ENCODE assay signal across 25 cellular contexts in the genomic region with DNA sequence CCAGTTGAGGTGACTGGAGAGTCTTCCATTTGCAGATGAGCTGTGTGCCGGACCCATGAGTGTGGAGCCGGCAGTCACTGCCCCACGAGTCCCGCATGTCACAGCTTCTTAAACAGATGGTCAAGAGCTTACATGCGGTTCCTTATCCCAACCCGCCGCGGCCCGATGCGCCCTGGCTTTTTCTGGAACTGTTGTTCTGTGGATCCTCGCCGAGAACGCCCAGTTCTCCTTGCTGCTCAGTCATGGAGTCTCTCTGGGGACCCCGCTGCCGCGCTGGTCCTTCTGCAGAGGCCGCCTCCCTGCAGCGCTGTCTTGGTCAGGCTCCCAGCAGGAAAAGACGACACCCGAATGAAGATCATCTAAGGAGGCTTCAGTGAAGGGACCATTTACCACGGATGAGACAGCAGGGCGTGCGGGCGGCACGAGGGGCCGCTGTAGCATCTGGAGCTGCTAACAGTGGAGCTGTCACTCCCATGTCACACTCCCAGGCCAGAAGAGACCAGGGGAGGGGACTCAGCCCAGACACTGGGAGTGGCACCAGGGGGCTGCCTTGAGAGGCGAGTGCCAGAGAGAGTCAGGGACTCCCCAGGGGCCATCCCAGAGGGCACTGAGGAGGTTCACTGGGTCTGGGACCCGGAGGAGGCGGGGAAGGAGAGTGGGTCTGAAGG. TPM values are rescaled to one million over a fixed set of nuclear protein-coding genes. Genes with fewer than 3 reads are reported as not detected.
DNase-seq lines count a peak whose midpoint lies in the region; ATAC-seq, FAIRE-seq and TF ChIP-seq lines count a peak whose summit lies in the region.
"Had no signal": no experiment of that assay in that cellular context is flagged by ENCODE, and none has a peak within 500 bp of the region (broad histone marks: within the 10 kb centered on the region; RNA-seq: fewer than 3 reads in every experiment).

No MANE protein-coding gene starts in this region.

- intact Hi-C loops in K562 (cut with micrococcal nuclease): no loop called here
- intact Hi-C loops in HepG2 (cut with micrococcal nuclease; ENCODE audit: unreplicated experiment): no loop called here
- intact Hi-C loops in gastrocnemius medialis (cut with DNase I; ENCODE audit: low total_unique reads): no loop called here

- no peak for ATAC-seq in K562
- ATAC-seq in HepG2: no peak
- ATAC-seq in gastrocnemius medialis: no peak
- no peak for ATAC-seq in HG02571 (IDR thresholded peaks at IDR 0.05; ENCODE audit: unreplicated experiment)

- peaks cover 25 to 37% of the 10 kb centered on the region in 2 experiments for H3K4me1 ChIP-seq in K562 (replicated peaks in 1 of 2; ENCODE audit: control insufficient read depth in 2 of 2, insufficient read depth in 2 of 2, low read length in 2 of 2)
- H3K4me1 ChIP-seq in HepG2 (ENCODE audit: insufficient read depth, low read length): peaks cover 21% of the 10 kb centered on the region
- H3K4me1 ChIP-seq in gastrocnemius medialis: peaks cover 6 to 22% of the 10 kb centered on the region in 2 donors

- H3K79me2 ChIP-seq in K562 (ENCODE audit: control insufficient read depth, insufficient read depth, low read length) (no peaks in the 10 kb centered on the region), HepG2 (ENCODE audit: insufficient read depth, low read length) (no peaks in the 10 kb centered on the region)

- H2AFZ ChIP-seq in K562 (ENCODE audit: low read depth, low read length): no peak overlapping the region
- no peak overlapping the region for H2AFZ ChIP-seq in HepG2 (ENCODE audit: low read length)

- H3K9me1 ChIP-seq in K562 (ENCODE audit: control insufficient read depth, insufficient read depth, low read length): no peaks in the 10 kb centered on the region

- TF ChIP-seq CTCF in K562 (IDR thresholded peaks at IDR 0.05 in 2 of 3, conservative IDR thresholded peaks at IDR 0.05 in 1 of 3; ENCODE audit: insufficient read depth in 2 of 3, low read depth in 1 of 3, low read length in 3 of 3): no peak
- TF ChIP-seq CTCF in HepG2 (CRISPR knock-in tag; IDR thresholded peaks at IDR 0.05): no peak
- no peak for TF ChIP-seq CTCF in gastrocnemius medialis (IDR thresholded peaks at IDR 0.05 in 4 of 5, conservative IDR thresholded peaks at IDR 0.05 in 1 of 5)

- H3K4me3 ChIP-seq in K562 (no peak overlapping the region), HepG2 (replicated peaks in 1 of 3; ENCODE audit: insufficient read depth in 1 of 3, low read depth in 2 of 3, low read length in 3 of 3) (no peak overlapping the region), gastrocnemius medialis (no peak overlapping the region)
- H3K4me3 ChIP-seq: BLaER1, tibial nerve had no signal

- TF ChIP-seq EP300 in K562 (IDR thresholded peaks at IDR 0.05; ENCODE audit: low read length) (no peak), HepG2 (IDR thresholded peaks at IDR 0.05; ENCODE audit: low read depth in 2 of 2, low read length in 2 of 2) (no peak), HepG2 (CRISPR knock-in tag; IDR thresholded peaks at IDR 0.05; ENCODE audit: borderline replicate concordance) (no peak)

- BruUV-seq in K562 (replicated peaks; lab: Mats Ljungman, UMichigan) (no TSS peak), HepG2 (replicated peaks; lab: Mats Ljungman, UMichigan) (no TSS peak)

- H3K4me2 ChIP-seq in K562 (ENCODE audit: insufficient read depth, low read length) (no peak overlapping the region), HepG2 (ENCODE audit: low read depth, low read length) (no peak overlapping the region)
- H3K4me2 ChIP-seq: BLaER1 had no signal

- FAIRE-seq in K562 (lab: Jason Lieb, UNC): no peak
- FAIRE-seq in HepG2 (lab: Jason Lieb, UNC): no peak
- FAIRE-seq: colon had no signal

- H3K9me3 ChIP-seq in K562 (replicated peaks; ENCODE audit: control insufficient read depth, insufficient read depth, low read depth, low read length): no peaks in the 10 kb centered on the region
- H3K9me3 ChIP-seq in HepG2 (ENCODE audit: low read length): no peaks in the 10 kb centered on the region
- H3K9me3 ChIP-seq in gastrocnemius medialis: no peaks in the 10 kb centered on the region
- H3K9me3 ChIP-seq: BLaER1, tibial nerve had no signal

- 96% methylated on average over 19 of the region's 29 CpGs for WGBS in K562 (ENCODE audit: insufficient coverage, low coverage, missing lambda C conversion rate)
- WGBS in HepG2 (ENCODE audit: low lambda C conversion rate): 97% methylated on average over 29 of the region's 29 CpGs

- no peaks in the 10 kb centered on the region for H3K27me3 ChIP-seq in K562 (ENCODE audit: control insufficient read depth in 2 of 2, insufficient read depth in 2 of 2, low read length in 2 of 2)
- no peaks in the 10 kb centered on the region for H3K27me3 ChIP-seq in HepG2 (ENCODE audit: control insufficient read depth in 1 of 2, insufficient read depth in 2 of 2, low read length in 2 of 2)
- no peaks in the 10 kb centered on the region for H3K27me3 ChIP-seq in gastrocnemius medialis
- H3K27me3 ChIP-seq: BLaER1, tibial nerve had no signal

- in situ Hi-C loops in K562 (cut with MboI) (no loop called here), HepG2 (cut with HindIII; ENCODE audit: extremely low pct_ligation_motif_present, low pct_unique_long_range_greater_than_20kb) (no loop called here), gastrocnemius medialis (cut with MboI; ENCODE audit: low sequenced_read_pairs in 4 of 4) (no loop called here)

- TF ChIP-seq POLR2A in K562 (conservative IDR thresholded peaks at IDR 0.05) (no peak), HepG2 (IDR thresholded peaks at IDR 0.05; ENCODE audit: insufficient read depth in 1 of 2, low read depth in 2 of 2, low read length in 2 of 2) (no peak), gastrocnemius medialis (IDR thresholded peaks at IDR 0.05) (no peak)

- peak; percentile 56 to 75 for DNase-seq in NCI-H524 (lab: John Stamatoyannopoulos, UW)
- no peak for DNase-seq in K562 (ENCODE audit: extremely low read depth in 1 of 4, low spot score in 3 of 4)
- DNase-seq in HepG2 (ENCODE audit: low spot score): no peak
- no peak for DNase-seq in gastrocnemius medialis
- DNase-seq in activated CD8-positive, alpha-beta memory T cell treated with anti-CD3 and anti-CD28 coated beads, Interleukin-2, amount 50 U/mL, for 48 hours: no peak
- DNase-seq in DMS 273 treated with DMSO at 0.1 percent for 48 hours (lab: John Stamatoyannopoulos, UW): no peak
- DNase-seq: activated CD4-positive, alpha-beta T cell treated with anti-CD3 and anti-CD28 coated beads for 4 hours; activated naive CD4-positive, alpha-beta T cell; activated T-cell treated with anti-CD3 and anti-CD28 coated beads, Interleukin-2, amount 50 U/mL, for 24 hours; amniotic stem cell; DMS79; effector CD8-positive, alpha-beta T cell; erythroblast; GDM1; HCEC 1CT; KBM-7; kidney glomerular epithelial cell; NCI-H1105 treated with DMSO at 0.1 percent for 48 hours; NCI-H2029 treated with DMSO at 0.1 percent for 48 hours; NCI-H2227 treated with DMSO at 0.1 percent for 48 hours had no signal

- TF ChIP-seq RAD21 in K562 (CRISPR knock-in tag; conservative IDR thresholded peaks at IDR 0.05 in 1 of 2, IDR thresholded peaks at IDR 0.05 in 1 of 2) (no peak), HepG2 (CRISPR knock-in tag; IDR thresholded peaks at IDR 0.05) (no peak)

- H3K27ac ChIP-seq in K562 (ENCODE audit: extremely low read depth, low read depth, low read length) (no peak overlapping the region), HepG2 (ENCODE audit: extremely low read length, insufficient read depth, low read length) (no peak overlapping the region), gastrocnemius medialis (peak overlapping the region in 3 of 4 donors; percentile 5 to 51 (median 20))
- H3K27ac ChIP-seq: BLaER1, tibial nerve had no signal

- no peak overlapping the region for H3K9ac ChIP-seq in K562 (ENCODE audit: insufficient read depth in 1 of 2, low read depth in 2 of 2, low read length in 2 of 2)
- H3K9ac ChIP-seq in HepG2 (ENCODE audit: insufficient read depth, low read depth, low read length): no peak overlapping the region
- H3K9ac ChIP-seq: BLaER1 had no signal

- H4K20me1 ChIP-seq in K562 (replicated peaks; ENCODE audit: control insufficient read depth, insufficient read depth, low read length) (0 out of 2 replicates have a peak, but pooled peaks cover 5% of the 10 kb centered on the region), HepG2 (ENCODE audit: insufficient read depth, low read length) (no peaks in the 10 kb centered on the region)

- POLR2A ChIA-PET in K562 (lab: Yijun Ruan, JAX) (interaction anchor here (0.7 to 1.3 kb wide), 2 partner anchors 11 to 18 kb away, joined by 4 read pairs; no protein-coding TSS in a partner anchor), HepG2 (lab: Yijun Ruan, JAX) (interaction anchor here (2.0 kb wide), 1 partner anchor 11 kb away, joined by 8 read pairs; a partner anchor contains a TSS)

- H3K36me3 ChIP-seq in K562 (ENCODE audit: control insufficient read depth, insufficient read depth, low read length): peaks cover 58% of the 10 kb centered on the region; the same call in 2 of the 3 replicates
- H3K36me3 ChIP-seq in HepG2 (replicated peaks in 1 of 2; ENCODE audit: control insufficient read depth in 1 of 2, insufficient read depth in 2 of 2, low read length in 2 of 2): peaks cover 15 to 22% of the 10 kb centered on the region in 2 experiments
- peaks cover 0 to 27% of the 10 kb centered on the region in 2 donors for H3K36me3 ChIP-seq in gastrocnemius medialis

- CTCF ChIA-PET in K562 (lab: Yijun Ruan, JAX; ENCODE audit: low intra/inter-chr PET ratio) (no interaction called here), HepG2 (lab: Yijun Ruan, JAX; ENCODE audit: low intra/inter-chr PET ratio, low total read pairs) (no interaction called here)

RNA-seq across cellular contexts. Expression of a gene that starts 10.8 kb away (rescaled TPM):
- 1.6 and 6.3 TPM in 2 replicates for total RNA-seq in K562 (2011; cell fraction: chromatin; rRNA removed; ENCODE audit: low replicate concordance)
- 7.7 and 7.8 TPM in 2 replicates for total RNA-seq in K562 (2011; cell fraction: nucleolus; rRNA removed)
- total RNA-seq in K562 (2011; cell fraction: nucleoplasm; rRNA removed): 4.3 and 5.4 TPM in 2 replicates
- 4.8 and 5.9 TPM in 2 replicates for total RNA-seq in K562 (2014; rRNA removed)
- 0.73 and 1.4 TPM in 2 replicates for total RNA-seq in K562 (2014; rRNA removed; fragmentation: Illumina TruSeq; extraction: Trizol)
- total RNA-seq in K562 (2015; rRNA removed; fragmentation: Illumina TruSeq; extraction: Trizol): 4.4 and 4.7 TPM in 2 replicates
- 5.3 and 8.7 TPM in 2 replicates for total RNA-seq in K562 (2021)
- polyA plus RNA-seq in K562 (2011; rRNA removed): 0.68 and 2.4 TPM in 2 replicates
- polyA plus RNA-seq in K562 (2011; cell fraction: cytosol; rRNA removed): 1.2 and 2.3 TPM in 2 replicates
- polyA plus RNA-seq in K562 (2011; cell fraction: nucleus; rRNA removed): 3.9 and 8.1 TPM in 2 replicates
- 8.6 and 29.2 TPM in 2 replicates for polyA plus RNA-seq in K562 (2012)
- 3.8 and 4.2 TPM in 2 replicates for polyA plus RNA-seq in K562 (2014; fragmentation: Illumina TruSeq; extraction: Trizol)
- polyA plus RNA-seq in K562 (2014; fragmentation: Nextera tagmentation; extraction: Ambion mirVana): under 1 TPM; 0.39 to 0.59 TPM
- polyA plus RNA-seq in K562 (2014; rRNA removed): 3.2 and 3.3 TPM in 2 replicates
- 1.1 and 1.3 TPM in 2 replicates for polyA minus RNA-seq in K562 (2011; rRNA and poly(A)+ RNA removed)
- polyA minus RNA-seq in K562 (2011; cell fraction: cytosol; rRNA and poly(A)+ RNA removed): 4.7 and 6.4 TPM in 2 replicates
- 1.4 and 2.8 TPM in 2 replicates for polyA minus RNA-seq in K562 (2011; cell fraction: nucleus; rRNA and poly(A)+ RNA removed)
- 116 and 332 TPM in 2 replicates for total RNA-seq in HepG2 (2016; rRNA removed; fragmentation: Illumina TruSeq; extraction: Trizol)
- 62.3 and 63.4 TPM in 2 replicates for total RNA-seq in HepG2 (2016; cell fraction: cytosol; rRNA removed; fragmentation: Illumina TruSeq; extraction: Trizol; ENCODE audit: low read depth)
- 116 and 342 TPM in 2 replicates for total RNA-seq in HepG2 (2016; cell fraction: insoluble cytoplasmic fraction; rRNA removed; fragmentation: Illumina TruSeq; extraction: Trizol)
- total RNA-seq in HepG2 (2016; cell fraction: membrane; rRNA removed; fragmentation: Illumina TruSeq; extraction: Trizol): 57.6 and 60.1 TPM in 2 replicates
- 311 and 384 TPM in 2 replicates for total RNA-seq in HepG2 (2016; cell fraction: nucleus; rRNA removed; fragmentation: Illumina TruSeq; extraction: Trizol)
- 137 and 185 TPM in 2 replicates for polyA plus RNA-seq in HepG2 (2011; rRNA removed)
- polyA plus RNA-seq in HepG2 (2011; cell fraction: cytosol; rRNA removed): 89.4 and 111 TPM in 2 replicates
- polyA plus RNA-seq in HepG2 (2011; cell fraction: nucleus; rRNA removed): 667 and 704 TPM in 2 replicates
- polyA plus RNA-seq in HepG2 (2012): 341 and 458 TPM in 2 replicates
- 36.8 and 37.2 TPM in 2 replicates for polyA plus RNA-seq in HepG2 (2016; cell fraction: cytosol; fragmentation: Illumina TruSeq; extraction: Trizol; ENCODE audit: low read depth)
- 103 and 140 TPM in 2 replicates for polyA plus RNA-seq in HepG2 (2016; cell fraction: insoluble cytoplasmic fraction; fragmentation: Illumina TruSeq; extraction: Trizol; ENCODE audit: low read depth)
- 41.5 and 48.5 TPM in 2 replicates for polyA plus RNA-seq in HepG2 (2016; cell fraction: membrane; fragmentation: Illumina TruSeq; extraction: Trizol; ENCODE audit: low read depth)
- polyA plus RNA-seq in HepG2 (2016; cell fraction: nucleus; fragmentation: Illumina TruSeq; extraction: Trizol; ENCODE audit: insufficient read depth, low read depth): 669 and 711 TPM in 2 replicates
- 165 and 565 TPM in 2 replicates for polyA minus RNA-seq in HepG2 (2011; rRNA and poly(A)+ RNA removed; ENCODE audit: low replicate concordance)
- 316 and 377 TPM in 2 replicates for polyA minus RNA-seq in HepG2 (2011; cell fraction: cytosol; rRNA and poly(A)+ RNA removed)
- 112 and 148 TPM in 2 replicates for polyA minus RNA-seq in HepG2 (2011; cell fraction: nucleus; rRNA and poly(A)+ RNA removed)
- 10 to 100 TPM; 15.0 to 45.9 (median 23.0) TPM for total RNA-seq in gastrocnemius medialis

RNA-seq across cellular contexts. Expression of a gene that starts 19.1 kb away (rescaled TPM):
- 43.0 and 99.3 TPM in 2 replicates for total RNA-seq in K562 (2011; cell fraction: chromatin; rRNA removed; ENCODE audit: low replicate concordance)
- 96.1 and 114 TPM in 2 replicates for total RNA-seq in K562 (2011; cell fraction: nucleolus; rRNA removed)
- total RNA-seq in K562 (2011; cell fraction: nucleoplasm; rRNA removed): 74.2 and 76.3 TPM in 2 replicates
- total RNA-seq in K562 (2014; rRNA removed) (25.7 and 30.6 TPM in 2 replicates), K562 (2014; rRNA removed; fragmentation: Illumina TruSeq; extraction: Trizol) (12.6 and 13.9 TPM in 2 replicates), K562 (2015; rRNA removed; fragmentation: Illumina TruSeq; extraction: Trizol) (21.6 and 23.9 TPM in 2 replicates), K562 (2021) (66.4 and 68.4 TPM in 2 replicates), HepG2 (2016; rRNA removed; fragmentation: Illumina TruSeq; extraction: Trizol) (24.9 and 34.1 TPM in 2 replicates), gastrocnemius medialis (10 to 100 TPM; 17.5 to 38.3 (median 26.6) TPM)
- polyA plus RNA-seq in K562 (2011; rRNA removed) (22.5 and 27.2 TPM in 2 replicates), K562 (2014; fragmentation: Illumina TruSeq; extraction: Trizol) (25.8 and 29.2 TPM in 2 replicates), K562 (2014; fragmentation: Nextera tagmentation; extraction: Ambion mirVana) (1 to 10 TPM; 2.7 to 2.9 TPM), K562 (2014; rRNA removed) (24.9 and 25.2 TPM in 2 replicates), HepG2 (2011; rRNA removed) (42.1 and 42.6 TPM in 2 replicates)
- polyA plus RNA-seq in K562 (2011; cell fraction: cytosol; rRNA removed): 22.3 and 42.0 TPM in 2 replicates
- 19.9 and 27.7 TPM in 2 replicates for polyA plus RNA-seq in K562 (2011; cell fraction: nucleus; rRNA removed)
- polyA plus RNA-seq in K562 (2012): 50.7 and 73.7 TPM in 2 replicates
- 26.4 and 26.9 TPM in 2 replicates for polyA minus RNA-seq in K562 (2011; rRNA and poly(A)+ RNA removed)
- polyA minus RNA-seq in K562 (2011; cell fraction: cytosol; rRNA and poly(A)+ RNA removed): 29.2 and 54.9 TPM in 2 replicates
- polyA minus RNA-seq in K562 (2011; cell fraction: nucleus; rRNA and poly(A)+ RNA removed): 12.3 and 17.8 TPM in 2 replicates
- total RNA-seq in HepG2 (2016; cell fraction: cytosol; rRNA removed; fragmentation: Illumina TruSeq; extraction: Trizol; ENCODE audit: low read depth): 4.7 and 7.2 TPM in 2 replicates
- total RNA-seq in HepG2 (2016; cell fraction: insoluble cytoplasmic fraction; rRNA removed; fragmentation: Illumina TruSeq; extraction: Trizol): 22.7 and 35.6 TPM in 2 replicates
- total RNA-seq in HepG2 (2016; cell fraction: membrane; rRNA removed; fragmentation: Illumina TruSeq; extraction: Trizol): 18.3 and 22.7 TPM in 2 replicates
- 34.4 and 36.1 TPM in 2 replicates for total RNA-seq in HepG2 (2016; cell fraction: nucleus; rRNA removed; fragmentation: Illumina TruSeq; extraction: Trizol)
- 32.0 and 42.2 TPM in 2 replicates for polyA plus RNA-seq in HepG2 (2011; cell fraction: cytosol; rRNA removed)
- polyA plus RNA-seq in HepG2 (2011; cell fraction: nucleus; rRNA removed): 39.8 and 43.1 TPM in 2 replicates
- polyA plus RNA-seq in HepG2 (2012): 25.0 and 32.7 TPM in 2 replicates
- polyA plus RNA-seq in HepG2 (2016; cell fraction: cytosol; fragmentation: Illumina TruSeq; extraction: Trizol; ENCODE audit: low read depth): 5.6 TPM in 2 replicates
- polyA plus RNA-seq in HepG2 (2016; cell fraction: insoluble cytoplasmic fraction; fragmentation: Illumina TruSeq; extraction: Trizol; ENCODE audit: low read depth): 23.0 and 24.4 TPM in 2 replicates
- polyA plus RNA-seq in HepG2 (2016; cell fraction: membrane; fragmentation: Illumina TruSeq; extraction: Trizol; ENCODE audit: low read depth): 13.8 and 16.2 TPM in 2 replicates
- 44.9 and 45.4 TPM in 2 replicates for polyA plus RNA-seq in HepG2 (2016; cell fraction: nucleus; fragmentation: Illumina TruSeq; extraction: Trizol; ENCODE audit: insufficient read depth, low read depth)
- polyA minus RNA-seq in HepG2 (2011; rRNA and poly(A)+ RNA removed; ENCODE audit: low replicate concordance): 46.8 and 73.3 TPM in 2 replicates
- 34.5 and 40.3 TPM in 2 replicates for polyA minus RNA-seq in HepG2 (2011; cell fraction: cytosol; rRNA and poly(A)+ RNA removed)
- polyA minus RNA-seq in HepG2 (2011; cell fraction: nucleus; rRNA and poly(A)+ RNA removed): 27.8 and 31.3 TPM in 2 replicates

RNA-seq across cellular contexts. Expression of a gene that starts 33.5 kb away (rescaled TPM):
- not detected in 2 replicates for total RNA-seq in K562 (2011; cell fraction: chromatin; rRNA removed; ENCODE audit: low replicate concordance)
- not detected in 2 replicates for total RNA-seq in K562 (2011; cell fraction: nucleolus; rRNA removed)
- not detected in 2 replicates for total RNA-seq in K562 (2011; cell fraction: nucleoplasm; rRNA removed)
- not detected in 2 replicates for total RNA-seq in K562 (2014; rRNA removed)
- total RNA-seq in K562 (2014; rRNA removed; fragmentation: Illumina TruSeq; extraction: Trizol): not detected in 2 replicates
- not detected in 2 replicates for total RNA-seq in K562 (2015; rRNA removed; fragmentation: Illumina TruSeq; extraction: Trizol)
- 0.09 and 0.22 TPM in 2 replicates for total RNA-seq in K562 (2021)
- polyA plus RNA-seq in K562 (2011; rRNA removed): not detected in 2 replicates
- not detected in 2 replicates for polyA plus RNA-seq in K562 (2011; cell fraction: cytosol; rRNA removed)
- polyA plus RNA-seq in K562 (2011; cell fraction: nucleus; rRNA removed): not detected in 2 replicates
- not detected in 2 replicates for polyA plus RNA-seq in K562 (2012)
- not detected in 2 replicates for polyA plus RNA-seq in K562 (2014; fragmentation: Illumina TruSeq; extraction: Trizol)
- not detected for polyA plus RNA-seq in K562 (2014; fragmentation: Nextera tagmentation; extraction: Ambion mirVana)
- polyA plus RNA-seq in K562 (2014; rRNA removed): not detected in 2 replicates
- not detected in 2 replicates for polyA minus RNA-seq in K562 (2011; rRNA and poly(A)+ RNA removed)
- not detected in 2 replicates for polyA minus RNA-seq in K562 (2011; cell fraction: cytosol; rRNA and poly(A)+ RNA removed)
- not detected in 2 replicates for polyA minus RNA-seq in K562 (2011; cell fraction: nucleus; rRNA and poly(A)+ RNA removed)
- 0.18 and 0.36 TPM in 2 replicates for total RNA-seq in HepG2 (2016; rRNA removed; fragmentation: Illumina TruSeq; extraction: Trizol)
- total RNA-seq in HepG2 (2016; cell fraction: cytosol; rRNA removed; fragmentation: Illumina TruSeq; extraction: Trizol; ENCODE audit: low read depth): 0.30 TPM in 1 of 2 replicates, not detected in the other
- total RNA-seq in HepG2 (2016; cell fraction: insoluble cytoplasmic fraction; rRNA removed; fragmentation: Illumina TruSeq; extraction: Trizol): 0.10 and 0.58 TPM in 2 replicates
- 0.06 and 0.31 TPM in 2 replicates for total RNA-seq in HepG2 (2016; cell fraction: membrane; rRNA removed; fragmentation: Illumina TruSeq; extraction: Trizol)
- total RNA-seq in HepG2 (2016; cell fraction: nucleus; rRNA removed; fragmentation: Illumina TruSeq; extraction: Trizol): 0.56 and 0.90 TPM in 2 replicates
- polyA plus RNA-seq in HepG2 (2011; rRNA removed): 0.86 and 2.1 TPM in 2 replicates
- polyA plus RNA-seq in HepG2 (2011; cell fraction: cytosol; rRNA removed): 0.94 and 1.2 TPM in 2 replicates
- 1.4 TPM in 2 replicates for polyA plus RNA-seq in HepG2 (2011; cell fraction: nucleus; rRNA removed)
- 1.0 and 1.5 TPM in 2 replicates for polyA plus RNA-seq in HepG2 (2012)
- 0.08 TPM in 1 of 2 replicates, not detected in the other for polyA plus RNA-seq in HepG2 (2016; cell fraction: cytosol; fragmentation: Illumina TruSeq; extraction: Trizol; ENCODE audit: low read depth)
- polyA plus RNA-seq in HepG2 (2016; cell fraction: insoluble cytoplasmic fraction; fragmentation: Illumina TruSeq; extraction: Trizol; ENCODE audit: low read depth): 0.12 and 0.25 TPM in 2 replicates
- polyA plus RNA-seq in HepG2 (2016; cell fraction: membrane; fragmentation: Illumina TruSeq; extraction: Trizol; ENCODE audit: low read depth): 0.09 and 0.17 TPM in 2 replicates
- 0.45 and 0.55 TPM in 2 replicates for polyA plus RNA-seq in HepG2 (2016; cell fraction: nucleus; fragmentation: Illumina TruSeq; extraction: Trizol; ENCODE audit: insufficient read depth, low read depth)
- 2.2 TPM in 1 of 2 replicates, not detected in the other for polyA minus RNA-seq in HepG2 (2011; rRNA and poly(A)+ RNA removed; ENCODE audit: low replicate concordance)
- polyA minus RNA-seq in HepG2 (2011; cell fraction: cytosol; rRNA and poly(A)+ RNA removed): 0.59 and 0.70 TPM in 2 replicates
- 1.6 and 2.2 TPM in 2 replicates for polyA minus RNA-seq in HepG2 (2011; cell fraction: nucleus; rRNA and poly(A)+ RNA removed)
- total RNA-seq in gastrocnemius medialis: 10 to 100 TPM; 11.1 to 38.6 (median 21.2) TPM
- total RNA-seq: OCI-LY7 had no signal

Comparison
In these comparisons a context has a peak if more than half of its experiments do, and no peak if none do; other contexts are left out.
1. DNase-seq: peak in NCI-H524 (2 of 2); none in K562 (0 of 4), HepG2 (single experiment), gastrocnemius medialis (0 of 2), activated CD8-positive, alpha-beta memory T cell treated with anti-CD3 and anti-CD28 coated beads, Interleukin-2, amount 50 U/mL, for 48 hours (single experiment) and DMS 273 treated with DMSO at 0.1 percent for 48 hours (single experiment).
2. H3K27ac ChIP-seq: peak in gastrocnemius medialis (3 of 4); none in K562 (single experiment) and HepG2 (single experiment).
3. RNA of a gene that starts 33.5 kb away (total RNA-seq): 11.1 to 38.6 TPM in gastrocnemius medialis; 0.06 to 0.90 TPM in HepG2 and 0.09 to 0.22 TPM in K562; every median in the first group is over 4 times any median in the second.